ENCODE assay signal across 9 cellular contexts in genomic region chr6:125888989-125889656, GRCh38.
DNase-seq lines count a peak whose midpoint lies in the region; ATAC-seq and TF ChIP-seq lines count a peak whose summit lies in the region.
"Had no signal": no experiment of that assay in that cellular context is flagged by ENCODE, and none has a peak within 500 bp of the region (broad histone marks: within the 10 kb centered on the region; RNA-seq: fewer than 3 reads in every experiment).

No MANE protein-coding gene starts in this region.

- H3K4me1 ChIP-seq in heart left ventricle (no peaks in the 10 kb centered on the region), OCI-LY1 (ENCODE audit: insufficient read depth, low read length, severe bottlenecking) (no peaks in the 10 kb centered on the region), esophagus muscularis mucosa (no peaks in the 10 kb centered on the region), transverse colon (no peaks in the 10 kb centered on the region), prostate gland (replicated peaks) (no peaks in the 10 kb centered on the region)

- TF ChIP-seq CTCF in heart left ventricle (IDR thresholded peaks at IDR 0.05) (peak in 9 of 12 donors; percentile 4 to 42 (median 24)), OCI-LY1 (IDR thresholded peaks at IDR 0.05; ENCODE audit: low read length) (peak; percentile 56), esophagus muscularis mucosa (IDR thresholded peaks at IDR 0.05) (peak in 2 of 3 experiments; percentile 17 to 31), transverse colon (IDR thresholded peaks at IDR 0.05) (peak in 4 of 5 experiments; percentile 21 to 48 (median 34)), prostate gland (IDR thresholded peaks at IDR 0.05) (peak in 2 of 4 experiments; percentile 21 to 28)

- no peak for DNase-seq in heart left ventricle
- no peak for DNase-seq in Right ventricle myocardium superior
- no peak for DNase-seq in esophagus muscularis mucosa (ENCODE audit: extremely low spot score)
- no peak for DNase-seq in transverse colon
- no peak for DNase-seq in DMS114 treated with DMSO at 0.1 percent for 48 hours (lab: John Stamatoyannopoulos, UW; ENCODE audit: unreplicated experiment)
- DNase-seq in COR-L47 (lab: John Stamatoyannopoulos, UW), result no peak
- DNase-seq in prostate gland (ENCODE audit: low spot score), result no peak

- no peak for ATAC-seq in heart left ventricle
- no peak for ATAC-seq in Right ventricle myocardium superior (ENCODE audit: poor library complexity)

- no peak overlapping the region for H3K4me3 ChIP-seq in heart left ventricle
- no peak overlapping the region for H3K4me3 ChIP-seq in OCI-LY1 (ENCODE audit: low read depth, low read length, poor library complexity, severe bottlenecking)
- H3K4me3 ChIP-seq in esophagus muscularis mucosa, result no peak overlapping the region
- no peak overlapping the region for H3K4me3 ChIP-seq in transverse colon
- no peak overlapping the region for H3K4me3 ChIP-seq in prostate gland
- H3K4me3 ChIP-seq: skin epidermis had no signal

- no peaks in the 10 kb centered on the region; the same call in 1 of the 2 replicates for H3F3A ChIP-seq in OCI-LY1 (ENCODE audit: insufficient read depth, low read length)

- intact Hi-C loops in heart left ventricle (cut with DNase I) (no loop called here), Right ventricle myocardium superior (cut with DNase I) (no loop called here), esophagus muscularis mucosa (cut with DNase I) (no loop called here), transverse colon (cut with DNase I; ENCODE audit: low total_unique reads) (no loop called here), prostate gland (cut with DNase I) (no loop called here)

- H3K27me3 ChIP-seq in heart left ventricle (no peaks in the 10 kb centered on the region), OCI-LY1 (ENCODE audit: insufficient read depth, low read length) (no peaks in the 10 kb centered on the region), esophagus muscularis mucosa (no peaks in the 10 kb centered on the region), transverse colon (no peaks in the 10 kb centered on the region), prostate gland (replicated peaks; ENCODE audit: insufficient read depth) (no peaks in the 10 kb centered on the region)

- WGBS in heart left ventricle, 4 donors, result 84 to 85% (median 84%) methylated on average over 8 of the region's 8 CpGs
- 78% methylated on average over 8 of the region's 8 CpGs for WGBS in esophagus muscularis mucosa
- 80 to 86% methylated on average over 8 of the region's 8 CpGs for WGBS in transverse colon (ENCODE audit: low coverage in 1 of 2), 2 donors
- WGBS in prostate gland, result 82% methylated on average over 8 of the region's 8 CpGs

- H3K9me2 ChIP-seq in OCI-LY1 (ENCODE audit: low read depth, low read length), result no peaks in the 10 kb centered on the region

- H3K9me3 ChIP-seq in heart left ventricle, result no peaks in the 10 kb centered on the region
- H3K9me3 ChIP-seq in OCI-LY1 (ENCODE audit: low read length), result no peaks in the 10 kb centered on the region
- no peaks in the 10 kb centered on the region for H3K9me3 ChIP-seq in esophagus muscularis mucosa
- H3K9me3 ChIP-seq in transverse colon, result no peaks in the 10 kb centered on the region
- no peaks in the 10 kb centered on the region for H3K9me3 ChIP-seq in prostate gland

- H3K79me2 ChIP-seq in OCI-LY1 (ENCODE audit: insufficient read depth, low read length), result no peaks in the 10 kb centered on the region

- H3K27ac ChIP-seq in heart left ventricle (no peak overlapping the region), OCI-LY1 (ENCODE audit: low read depth, low read length, poor library complexity, severe bottlenecking) (no peak overlapping the region), esophagus muscularis mucosa (replicated peaks in 1 of 4) (no peak overlapping the region), transverse colon (no peak overlapping the region), prostate gland (no peak overlapping the region)
- H3K27ac ChIP-seq: skin epidermis had no signal

- in situ Hi-C loops in transverse colon (cut with MboI; ENCODE audit: low pct_ligation_motif_present in 1 of 4, low pct_unique_long_range_greater_than_20kb in 1 of 4, low sequenced_read_pairs in 3 of 4), result no loop called here

- TF ChIP-seq EP300 in esophagus muscularis mucosa (IDR thresholded peaks at IDR 0.05), result no peak
- TF ChIP-seq EP300 in transverse colon (IDR thresholded peaks at IDR 0.05; ENCODE audit: low read depth), result no peak

- H4K20me1 ChIP-seq in OCI-LY1 (ENCODE audit: insufficient read depth, low read length), result no peaks in the 10 kb centered on the region

- H3K9ac ChIP-seq in OCI-LY1 (ENCODE audit: low read length), result no peak overlapping the region

- TF ChIP-seq POLR2A in heart left ventricle (IDR thresholded peaks at IDR 0.05) (no peak), esophagus muscularis mucosa (IDR thresholded peaks at IDR 0.05; ENCODE audit: low read depth) (no peak), transverse colon (IDR thresholded peaks at IDR 0.05) (no peak), prostate gland (IDR thresholded peaks at IDR 0.05) (no peak)

- no peak overlapping the region for H3K4me2 ChIP-seq in OCI-LY1 (ENCODE audit: low read length)

- peaks cover 0 to 99% (median 55%) of the 10 kb centered on the region in 9 donors for H3K36me3 ChIP-seq in heart left ventricle
- H3K36me3 ChIP-seq in OCI-LY1 (ENCODE audit: insufficient read depth, low read length), result peaks cover 93% of the 10 kb centered on the region
- peaks cover 6 to 75% (median 25%) of the 10 kb centered on the region in 4 donors for H3K36me3 ChIP-seq in esophagus muscularis mucosa
- H3K36me3 ChIP-seq in transverse colon, result peaks cover 0 to 5% (median 0%) of the 10 kb centered on the region in 4 donors
- H3K36me3 ChIP-seq in prostate gland, result no peaks in the 10 kb centered on the region

- H2AFZ ChIP-seq in OCI-LY1 (ENCODE audit: low read length), result no peak overlapping the region
